1 cellular context compared by ENCODE assay signal in the genomic region with DNA sequence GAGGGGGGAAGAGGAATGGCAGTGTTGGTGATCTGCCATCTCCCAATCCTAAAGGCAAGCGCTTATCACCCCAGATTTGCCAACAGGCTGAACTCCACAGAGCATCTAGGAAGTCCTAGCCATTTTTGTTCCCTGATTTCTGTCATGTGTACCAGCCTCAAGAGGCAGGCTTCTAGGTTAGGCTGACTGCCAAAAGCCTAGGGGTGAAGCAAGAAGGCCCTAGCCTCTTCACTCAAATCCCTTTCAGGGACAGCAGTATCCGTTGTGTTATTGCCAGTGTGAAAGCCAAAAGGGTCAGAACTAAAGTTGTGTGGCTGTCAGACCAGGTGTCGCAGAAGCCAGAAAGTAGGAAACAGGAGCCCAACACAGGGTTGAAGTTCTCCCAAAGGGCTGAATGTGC.
TF ChIP-seq lines count a peak whose summit lies in the region.

No MANE protein-coding gene starts in this region.

TF ChIP-seq in IMR-90, 13 proteins besides CTCF, POLR2A, EP300 and RAD21:
- TF ChIP-seq RCOR1 (IDR thresholded peaks at IDR 0.05; ENCODE audit: insufficient replicate concordance, low read length) (no peak), MAZ (IDR thresholded peaks at IDR 0.05; ENCODE audit: borderline replicate concordance, low read depth, low read length) (no peak), NFE2L2 (IDR thresholded peaks at IDR 0.05; ENCODE audit: low read depth, low read length) (no peak), CHD1 (IDR thresholded peaks at IDR 0.05; ENCODE audit: low read depth, low read length) (no peak), RFX5 (IDR thresholded peaks at IDR 0.05; ENCODE audit: low read depth, low read length) (no peak), MXI1 (IDR thresholded peaks at IDR 0.05; ENCODE audit: borderline replicate concordance, low read depth, low read length) (no peak), SMC3 (IDR thresholded peaks at IDR 0.05; ENCODE audit: low read depth, low read length) (no peak)
